Comparison of ENCODE assay signal across 22 cellular contexts in genomic region chr17:68763551-68763950, GRCh38.
DNase-seq lines count a peak whose midpoint lies in the region; TF ChIP-seq lines count a peak whose summit lies in the region.
"Had no signal": no experiment of that assay in that cellular context is flagged by ENCODE, and none has a peak within 500 bp of the region (broad histone marks: within the 10 kb centered on the region; RNA-seq: fewer than 3 reads in every experiment).

No MANE protein-coding gene starts in this region.

- intact Hi-C loops in mammary epithelial cell (cut with micrococcal nuclease), result no loop called here

- H3K4me3 ChIP-seq in mammary epithelial cell (replicated peaks in 1 of 3; ENCODE audit: insufficient read depth in 1 of 3, low read depth in 2 of 3, low read length in 3 of 3) (no peak overlapping the region), mesenchymal stem cell (ENCODE audit: insufficient read depth in 1 of 2, low read depth in 1 of 2, low read length in 2 of 2) (no peak overlapping the region)
- H3K4me3 ChIP-seq: BLaER1, esophagus muscularis mucosa, heart right ventricle, skin epidermis, vagina had no signal

- H2BK12ac ChIP-seq in mesenchymal stem cell (ENCODE audit: low read length in 2 of 2), result no peak overlapping the region

- H3K4me3 Mint-ChIP-seq in activated CD4-positive, alpha-beta memory T cell treated with anti-CD3 and anti-CD28 coated beads, Interleukin-2, amount 10 ng/mL, durations not matched to agents 7 days and 5 days, result no peak overlapping the region
- H3K4me3 Mint-ChIP-seq: activated CD4-positive, alpha-beta memory T cell treated with anti-CD3 and anti-CD28 coated beads for 36 hours; activated T-cell treated with anti-CD3 and anti-CD28 coated beads, Interleukin-2, amount 50 U/mL, for 24 hours; natural killer cell treated with Interleukin-12 subunit alpha and Interleukin-12 subunit beta and Interleukin-15 and Interleukin-18, amount 100 ng/mL, for 72 hours had no signal

- H4K20me1 ChIP-seq in mammary epithelial cell (ENCODE audit: insufficient read depth, low read length), result no peaks in the 10 kb centered on the region
- H4K20me1 ChIP-seq: BLaER1 had no signal

- no peak overlapping the region for H2BK5ac ChIP-seq in mesenchymal stem cell (ENCODE audit: low read depth, low read length, poor library complexity, severe bottlenecking)

- H3K9ac ChIP-seq in mammary epithelial cell (ENCODE audit: insufficient read depth, low read length), result no peak overlapping the region
- H3K9ac ChIP-seq in mesenchymal stem cell (ENCODE audit: low read length), result no peak overlapping the region
- H3K9ac ChIP-seq: BLaER1 had no signal

- H2AFZ ChIP-seq in mammary epithelial cell (ENCODE audit: low read depth, low read length) (no peak overlapping the region), mesenchymal stem cell (ENCODE audit: low read depth, low read length) (no peak overlapping the region)

- POLR2A ChIA-PET in activated CD4-positive, alpha-beta memory T cell treated with anti-CD3 and anti-CD28 coated beads, Interleukin-2, amount 10 ng/mL, durations not matched to agents 7 days and 5 days (lab: Charles Lee), result no interaction called here

- H3K27me3 Mint-ChIP-seq in activated CD4-positive, alpha-beta memory T cell treated with anti-CD3 and anti-CD28 coated beads, Interleukin-2, amount 10 ng/mL, durations not matched to agents 7 days and 5 days, result peaks cover 5% of the 10 kb centered on the region
- H3K27me3 Mint-ChIP-seq: activated T-cell treated with anti-CD3 and anti-CD28 coated beads, Interleukin-2, amount 50 U/mL, for 24 hours had no signal

- no peak overlapping the region for H3K14ac ChIP-seq in mesenchymal stem cell (ENCODE audit: low read length in 2 of 2)

- no peak for TF ChIP-seq CTCF in mammary epithelial cell (conservative IDR thresholded peaks at IDR 0.05 in 1 of 2, IDR thresholded peaks at IDR 0.05 in 1 of 2; ENCODE audit: extremely low read depth in 1 of 2, insufficient read depth in 1 of 2, low read depth in 1 of 2, low read length in 2 of 2)

- no peaks in the 10 kb centered on the region for H3K9me3 Mint-ChIP-seq in activated CD4-positive, alpha-beta memory T cell treated with anti-CD3 and anti-CD28 coated beads, Interleukin-2, amount 10 ng/mL, durations not matched to agents 7 days and 5 days
- H3K9me3 Mint-ChIP-seq: activated CD4-positive, alpha-beta memory T cell treated with anti-CD3 and anti-CD28 coated beads for 36 hours; activated T-cell treated with anti-CD3 and anti-CD28 coated beads, Interleukin-2, amount 50 U/mL, for 24 hours; natural killer cell treated with Interleukin-12 subunit alpha and Interleukin-12 subunit beta and Interleukin-15 and Interleukin-18, amount 100 ng/mL, for 72 hours had no signal

- no peak overlapping the region for H3K18ac ChIP-seq in mesenchymal stem cell (ENCODE audit: low read depth in 1 of 2, low read length in 2 of 2)

- H3K4ac ChIP-seq in mesenchymal stem cell (ENCODE audit: low read depth in 1 of 2, low read length in 2 of 2), result no peak overlapping the region

- dilution Hi-C loops in mammary epithelial cell (cut with HindIII; ENCODE audit: low sequenced_read_pairs), result no loop called here

- H2AK5ac ChIP-seq in mesenchymal stem cell (ENCODE audit: low read length, severe bottlenecking), result no peak overlapping the region

- H3K36me3 ChIP-seq in mammary epithelial cell (ENCODE audit: insufficient read depth, low read length) (no peaks in the 10 kb centered on the region), mesenchymal stem cell (ENCODE audit: control insufficient read depth in 1 of 2, insufficient read depth in 2 of 2, low read depth in 1 of 2, low read length in 2 of 2) (no peaks in the 10 kb centered on the region)
- H3K36me3 ChIP-seq: BLaER1, esophagus muscularis mucosa, heart right ventricle, vagina had no signal

- WGBS in mammary epithelial cell (ENCODE audit: low coverage, missing lambda C conversion rate), result 100% methylated on average over 1 of the region's 1 CpG
- 70% methylated on average over 1 of the region's 1 CpG for WGBS in mesenchymal stem cell

- DNase-seq in ELR (ENCODE audit: low read depth), result peak; percentile 75
- DNase-seq in M059J (ENCODE audit: low read depth), result peak; percentile 22
- peak; percentile 64 for DNase-seq in mammary epithelial cell
- peak; percentile 43 for DNase-seq in mesenchymal stem cell
- no peak for DNase-seq in iPS-NIHi11 (ENCODE audit: low spot score)
- no peak for DNase-seq in NCI-H1694 (lab: John Stamatoyannopoulos, UW)
- DNase-seq in activated CD4-positive, alpha-beta memory T cell treated with anti-CD3 and anti-CD28 coated beads, Interleukin-2, amount 10 ng/mL, durations not matched to agents 7 days and 5 days, result no peak
- DNase-seq: activated CD4-positive, alpha-beta memory T cell treated with anti-CD3 and anti-CD28 coated beads for 36 hours; activated T-cell treated with anti-CD3 and anti-CD28 coated beads, Interleukin-2, amount 50 U/mL, for 24 hours; caudate nucleus; GDM1; heart right ventricle; mesendoderm; NCI-H1436; NCI-H446; stimulated activated CD4-positive, alpha-beta T cell treated with anti-CD3 and anti-CD28 coated beads, Interleukin-4, amount 100 ng/mL, for 1 hour had no signal

- in situ Hi-C loops in mammary epithelial cell (cut with MboI; ENCODE audit: low sequenced_read_pairs in 2 of 2), result loop anchor here (5.0 to 25.0 kb wide), 2 partner anchors 231 to 501 kb away; no protein-coding TSS in a partner anchor

- no peak overlapping the region for H2BK15ac ChIP-seq in mesenchymal stem cell (ENCODE audit: low read depth, poor library complexity, severe bottlenecking)

- H2BK120ac ChIP-seq in mesenchymal stem cell (ENCODE audit: low read depth, low read length), result no peak overlapping the region

- no peaks in the 10 kb centered on the region for H3K79me1 ChIP-seq in mesenchymal stem cell (replicated peaks; ENCODE audit: low read length, poor library complexity, severe bottlenecking)

- no peak overlapping the region for H4K8ac ChIP-seq in mesenchymal stem cell (ENCODE audit: low read length)

- no peaks in the 10 kb centered on the region for H3K9me3 ChIP-seq in mammary epithelial cell (replicated peaks; ENCODE audit: insufficient read depth, low read length)
- no peaks in the 10 kb centered on the region for H3K9me3 ChIP-seq in mesenchymal stem cell (ENCODE audit: control insufficient read depth, low read length)
- H3K9me3 ChIP-seq: BLaER1, esophagus muscularis mucosa, heart right ventricle, vagina had no signal

- H3K4me2 ChIP-seq in mammary epithelial cell (ENCODE audit: insufficient read depth, low read depth, low read length) (no peak overlapping the region), mesenchymal stem cell (ENCODE audit: low read length, poor library complexity, severe bottlenecking) (no peak overlapping the region)
- H3K4me2 ChIP-seq: BLaER1 had no signal

- peaks cover 16% of the 10 kb centered on the region for H3K4me1 Mint-ChIP-seq in activated CD4-positive, alpha-beta memory T cell treated with anti-CD3 and anti-CD28 coated beads, Interleukin-2, amount 10 ng/mL, durations not matched to agents 7 days and 5 days

- peaks cover 8% of the 10 kb centered on the region for H3K4me1 ChIP-seq in mammary epithelial cell (ENCODE audit: insufficient read depth, low read length)
- peaks cover 2% of the 10 kb centered on the region for H3K4me1 ChIP-seq in mesenchymal stem cell (ENCODE audit: control insufficient read depth, insufficient read depth, low read depth, low read length)

- H3K27ac Mint-ChIP-seq in activated CD4-positive, alpha-beta memory T cell treated with anti-CD3 and anti-CD28 coated beads, Interleukin-2, amount 10 ng/mL, durations not matched to agents 7 days and 5 days, result no peak overlapping the region
- H3K27ac Mint-ChIP-seq: activated CD4-positive, alpha-beta memory T cell treated with anti-CD3 and anti-CD28 coated beads for 36 hours; activated T-cell treated with anti-CD3 and anti-CD28 coated beads, Interleukin-2, amount 50 U/mL, for 24 hours; natural killer cell treated with Interleukin-12 subunit alpha and Interleukin-12 subunit beta and Interleukin-15 and Interleukin-18, amount 100 ng/mL, for 72 hours had no signal

- no peaks in the 10 kb centered on the region for H3K27me3 ChIP-seq in mammary epithelial cell (ENCODE audit: insufficient read depth, low read length)
- H3K27me3 ChIP-seq in mesenchymal stem cell (ENCODE audit: control insufficient read depth in 1 of 2, insufficient read depth in 1 of 2, low read length in 2 of 2), result no peaks in the 10 kb centered on the region
- H3K27me3 ChIP-seq: BLaER1, esophagus muscularis mucosa, heart right ventricle, vagina had no signal

- no peaks in the 10 kb centered on the region for H3K79me2 ChIP-seq in mammary epithelial cell (ENCODE audit: insufficient read depth, low read length)

- CTCF ChIA-PET in mammary epithelial cell (lab: Charles Lee; ENCODE audit: low non-redundant PET), result interaction anchor here (0.6 kb wide), 1 partner anchor 9 kb away, joined by 3 read pairs; no protein-coding TSS in a partner anchor
- CTCF ChIA-PET in activated CD4-positive, alpha-beta memory T cell treated with anti-CD3 and anti-CD28 coated beads, Interleukin-2, amount 10 ng/mL, durations not matched to agents 7 days and 5 days (lab: Charles Lee), result no interaction called here

- BruUV-seq in mammary epithelial cell (replicated peaks; lab: Mats Ljungman, UMichigan), result no TSS peak

- H3K27ac ChIP-seq in mammary epithelial cell (ENCODE audit: insufficient read depth, low read depth, low read length), result no peak overlapping the region
- H3K27ac ChIP-seq in mesenchymal stem cell (ENCODE audit: low read length, poor library complexity, severe bottlenecking), result no peak overlapping the region
- H3K27ac ChIP-seq: BLaER1, esophagus muscularis mucosa, heart right ventricle, skin epidermis, vagina, VCaP had no signal

- H3K23ac ChIP-seq in mesenchymal stem cell (ENCODE audit: low read length in 2 of 2), result no peak overlapping the region

- no peak overlapping the region for H4K91ac ChIP-seq in mesenchymal stem cell (ENCODE audit: low read length)

- no peaks in the 10 kb centered on the region for H3K36me3 Mint-ChIP-seq in activated CD4-positive, alpha-beta memory T cell treated with anti-CD3 and anti-CD28 coated beads, Interleukin-2, amount 10 ng/mL, durations not matched to agents 7 days and 5 days (ENCODE audit: low read depth)
- H3K36me3 Mint-ChIP-seq: activated CD4-positive, alpha-beta memory T cell treated with anti-CD3 and anti-CD28 coated beads for 36 hours; natural killer cell treated with Interleukin-12 subunit alpha and Interleukin-12 subunit beta and Interleukin-15 and Interleukin-18, amount 100 ng/mL, for 72 hours had no signal

Comparison
In these comparisons a context has a peak if more than half of its experiments do, and no peak if none do; other contexts are left out.
1. DNase-seq: peak in ELR (single experiment), M059J (single experiment), mammary epithelial cell (single experiment) and mesenchymal stem cell (single experiment); none in iPS-NIHi11 (single experiment), NCI-H1694 (single experiment) and activated CD4-positive, alpha-beta memory T cell treated with anti-CD3 and anti-CD28 coated beads, Interleukin-2, amount 10 ng/mL, durations not matched to agents 7 days and 5 days (single experiment).